In genomic region chr6:30616811-30617564, GRCh38 we compare ENCODE assay signal across 8 cellular contexts. TPM values are rescaled to one million over a fixed set of nuclear protein-coding genes. Genes with fewer than 3 reads are reported as not detected.
DNase-seq lines count a peak whose midpoint lies in the region; ATAC-seq, FAIRE-seq and TF ChIP-seq lines count a peak whose summit lies in the region.

TSS of gene PPP1R10 (minus strand) at chr6:30617243. CDS start at chr6:30609944, 7,299 bp downstream.

- peaks cover 3% of the 10 kb centered on the region for H3K9me3 Mint-ChIP-seq in astrocyte (ENCODE audit: unreplicated experiment)

- peak; percentile 47 for FAIRE-seq in astrocyte (lab: Jason Lieb, UNC)

- peak within 1 kb of the TSS; percentile 100 for H3K9ac ChIP-seq in astrocyte (ENCODE audit: low read length)

- ATAC-seq in GM18505 (IDR thresholded peaks at IDR 0.05; ENCODE audit: unreplicated experiment) (peak; percentile 75), HG02973 (IDR thresholded peaks at IDR 0.05; ENCODE audit: unreplicated experiment) (peak; percentile 70), right cardiac atrium (peak; percentile 90 to 92)

- intact Hi-C loops in right cardiac atrium (cut with DNase I), result no loop called here
- intact Hi-C loops in vagina (cut with DNase I), result loop anchor here (10.0 kb wide), 1 partner anchor 68 kb away; the partner anchor contains the start of gene PPP1R18

- TF ChIP-seq POLR2A in GM18505 (IDR thresholded peaks at IDR 0.05; ENCODE audit: borderline replicate concordance, extremely low read depth, insufficient read depth, insufficient read length) (peak; percentile 100), vagina (IDR thresholded peaks at IDR 0.05) (peak; percentile 98 to 100)

- under 1% methylated on average over 40 of the region's 40 CpGs for WGBS in right cardiac atrium

- H3K27me3 ChIP-seq in astrocyte (ENCODE audit: insufficient read depth, low read length) (no peaks in the 10 kb centered on the region), right cardiac atrium (ENCODE audit: control insufficient read depth, insufficient read depth) (no peaks in the 10 kb centered on the region), vagina (no peaks in the 10 kb centered on the region)

- H3K27ac Mint-ChIP-seq in astrocyte (ENCODE audit: unreplicated experiment), result peak within 1 kb of the TSS; percentile 100

- H3K36me3 ChIP-seq in astrocyte (ENCODE audit: insufficient read depth, low read length), result peaks cover 12% of the 10 kb centered on the region
- peaks cover 0 to 33% of the 10 kb centered on the region in 2 donors for H3K36me3 ChIP-seq in vagina

- H3K4me1 ChIP-seq in astrocyte (ENCODE audit: insufficient read depth, low read length) (peaks cover 30% of the 10 kb centered on the region), right cardiac atrium (ENCODE audit: control insufficient read depth, insufficient read depth, low read length) (peaks cover 6% of the 10 kb centered on the region), vagina (peaks cover 39% of the 10 kb centered on the region)

- peak within 1 kb of the TSS; percentile 79 for H2AFZ ChIP-seq in astrocyte (ENCODE audit: low read depth, low read length)

- H3K4me2 ChIP-seq in astrocyte (ENCODE audit: low read length), result peak within 1 kb of the TSS; percentile 99

- peaks cover 32% of the 10 kb centered on the region for H3K4me1 Mint-ChIP-seq in astrocyte (ENCODE audit: low read depth, unreplicated experiment)

- no peaks in the 10 kb centered on the region for H3K27me3 Mint-ChIP-seq in astrocyte (ENCODE audit: low read depth, unreplicated experiment)

- H3K9me3 ChIP-seq in astrocyte (ENCODE audit: insufficient read depth, low read depth, low read length) (no peaks in the 10 kb centered on the region), right cardiac atrium (ENCODE audit: control insufficient read depth, low read length) (no peaks in the 10 kb centered on the region), vagina (no peaks in the 10 kb centered on the region)

- H3K4me3 Mint-ChIP-seq in astrocyte (ENCODE audit: unreplicated experiment), result peak within 1 kb of the TSS; percentile 99

- H3K27ac ChIP-seq in astrocyte (ENCODE audit: low read depth, low read length) (peak within 1 kb of the TSS; percentile 100), right cardiac atrium (ENCODE audit: low read length) (peak within 1 kb of the TSS; percentile 99), vagina (peak within 1 kb of the TSS; percentile 99)

- peaks cover 39% of the 10 kb centered on the region for H4K20me1 ChIP-seq in astrocyte (ENCODE audit: insufficient read depth, low read length)

- peaks cover 48% of the 10 kb centered on the region for H3K79me2 ChIP-seq in astrocyte (ENCODE audit: insufficient read depth, low read length)

- no peak for TF ChIP-seq CTCF in astrocyte (IDR thresholded peaks at IDR 0.05; ENCODE audit: insufficient read depth, low read depth, low read length)
- no peak for TF ChIP-seq CTCF in vagina (IDR thresholded peaks at IDR 0.05)

- DNase-seq in NCI-H2029 (lab: John Stamatoyannopoulos, UW), result peak; percentile 99
- peak; percentile 100 for DNase-seq in T-helper 22 cell (ENCODE audit: low read depth)
- DNase-seq in astrocyte (ENCODE audit: low read depth), result peak; percentile 99
- peak; percentile 99 for DNase-seq in right cardiac atrium
- peak; percentile 100 for DNase-seq in putamen (ENCODE audit: low spot score)
- peak; percentile 99 to 100 for DNase-seq in vagina (ENCODE audit: extremely low spot score in 2 of 2)

- H3K4me3 ChIP-seq in astrocyte (ENCODE audit: insufficient read depth, low read depth, low read length), result peak within 1 kb of the TSS; percentile 100
- H3K4me3 ChIP-seq in right cardiac atrium (ENCODE audit: low read length), result peak within 1 kb of the TSS; percentile 99
- H3K4me3 ChIP-seq in vagina, result peak within 1 kb of the TSS; percentile 74 to 94

- H3K36me3 Mint-ChIP-seq in astrocyte (ENCODE audit: low read depth, unreplicated experiment), result peaks cover 20% of the 10 kb centered on the region

RNA-seq across cellular contexts. Expression of gene PPP1R10, which starts in this region (rescaled TPM):
- 64.6 and 69.1 TPM in 2 replicates for total RNA-seq in astrocyte
- total RNA-seq in right cardiac atrium, result 10 to 100 TPM; 36.5 to 46.6 (median 43.4) TPM
- polyA plus RNA-seq in right cardiac atrium, result 16.0 TPM
- total RNA-seq in vagina, result 52.5 TPM

Comparison
In these comparisons a context has a peak if more than half of its experiments do, and no peak if none do; other contexts are left out.
1. Peak in every context shown above with its lines: DNase-seq, ATAC-seq, H3K4me3 ChIP-seq and H3K27ac ChIP-seq.